1 cellular context compared by ENCODE assay signal in the genomic region with DNA sequence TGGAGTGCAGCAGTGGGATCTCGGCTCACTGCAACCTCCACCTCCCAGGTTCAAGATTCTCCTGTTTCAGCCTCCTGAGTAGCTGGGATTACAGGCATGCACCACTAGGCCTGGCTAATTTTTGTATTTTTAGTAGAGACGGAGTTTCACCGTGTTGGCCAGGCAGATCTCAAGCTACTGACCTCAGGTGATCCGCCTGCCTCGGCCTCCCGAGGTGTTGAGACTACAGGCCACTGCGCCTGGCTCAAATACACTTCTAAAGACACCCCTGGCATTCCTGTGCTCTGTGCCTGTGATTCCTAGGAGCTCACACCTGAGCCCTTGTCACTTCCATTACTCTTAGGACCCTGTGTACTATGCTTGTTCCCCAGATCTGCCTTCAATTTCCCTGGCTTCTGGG.
TF ChIP-seq lines count a peak whose summit lies in the region.

No MANE protein-coding gene starts in this region.

TF ChIP-seq in HEK293, 187 proteins besides CTCF, POLR2A, EP300 and RAD21:
- TF ChIP-seq ZBTB17 (tag by site-specific recombination; IDR thresholded peaks at IDR 0.05), result 0 out of 2 replicates have a peak, but pooled peaks have one; percentile 18
